1 cellular context compared by ENCODE assay signal in genomic region chr19:55228403-55229031, GRCh38.
TF ChIP-seq lines count a peak whose summit lies in the region.

Gene TMEM86B (minus strand): TSS chr19:55228763. CDS start chr19:55228741, 22 bp downstream.

TF ChIP-seq in HepG2, 621 proteins besides CTCF, POLR2A, EP300 and RAD21 (continued from another document and continues in another):
- TF ChIP-seq ZNF205 (CRISPR knock-in tag; IDR thresholded peaks at IDR 0.05): no peak
- TF ChIP-seq KAT8 (CRISPR knock-in tag; IDR thresholded peaks at IDR 0.05): no peak
- TF ChIP-seq, protein P1, sequence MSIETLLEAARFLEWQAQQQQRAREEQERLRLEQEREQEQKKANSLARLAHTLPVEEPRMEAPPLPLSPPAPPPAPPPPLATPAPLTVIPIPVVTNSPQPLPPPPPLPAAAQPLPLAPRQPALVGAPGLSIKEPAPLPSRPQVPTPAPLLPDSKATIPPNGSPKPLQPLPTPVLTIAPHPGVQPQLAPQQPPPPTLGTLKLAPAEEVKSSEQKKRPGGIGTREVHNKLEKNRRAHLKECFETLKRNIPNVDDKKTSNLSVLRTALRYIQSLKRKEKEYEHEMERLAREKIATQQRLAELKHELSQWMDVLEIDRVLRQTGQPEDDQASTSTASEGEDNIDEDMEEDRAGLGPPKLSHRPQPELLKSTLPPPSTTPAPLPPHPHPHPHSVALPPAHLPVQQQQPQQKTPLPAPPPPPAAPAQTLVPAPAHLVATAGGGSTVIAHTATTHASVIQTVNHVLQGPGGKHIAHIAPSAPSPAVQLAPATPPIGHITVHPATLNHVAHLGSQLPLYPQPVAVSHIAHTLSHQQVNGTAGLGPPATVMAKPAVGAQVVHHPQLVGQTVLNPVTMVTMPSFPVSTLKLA (IDR thresholded peaks at IDR 0.05): no peak
- TF ChIP-seq ZUFSP (CRISPR knock-in tag; IDR thresholded peaks at IDR 0.05; ENCODE audit: borderline replicate concordance): no peak
- no peak for TF ChIP-seq ZNF629 (CRISPR knock-in tag; conservative IDR thresholded peaks at IDR 0.05)
- peak; percentile 12; the same call in 1 of the 2 replicates for TF ChIP-seq SP4 (CRISPR knock-in tag; IDR thresholded peaks at IDR 0.05)
- no peak for TF ChIP-seq FOXA1 (IDR thresholded peaks at IDR 0.05)
- peak; percentile 54; the same call in 1 of the 2 replicates for TF ChIP-seq FOXA1 (CRISPR knock-in tag; IDR thresholded peaks at IDR 0.05)
- TF ChIP-seq E2F2 (CRISPR knock-in tag; IDR thresholded peaks at IDR 0.05; ENCODE audit: borderline replicate concordance): no peak
- TF ChIP-seq ZMYM2 (CRISPR knock-in tag; IDR thresholded peaks at IDR 0.05): no peak
- TF ChIP-seq, protein P2, sequence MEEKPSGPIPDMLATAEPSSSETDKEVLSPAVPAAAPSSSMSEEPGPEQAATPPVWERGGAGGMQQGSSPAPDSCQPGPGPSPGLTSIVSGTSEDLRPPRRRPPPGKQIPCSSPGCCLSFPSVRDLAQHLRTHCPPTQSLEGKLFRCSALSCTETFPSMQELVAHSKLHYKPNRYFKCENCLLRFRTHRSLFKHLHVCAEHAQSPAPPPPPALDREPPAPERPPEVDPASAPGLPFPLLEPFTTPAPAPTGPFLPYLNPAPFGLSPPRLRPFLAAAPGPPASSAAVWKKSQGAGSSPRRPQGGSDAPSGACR (CRISPR knock-in tag; IDR thresholded peaks at IDR 0.05): peak; percentile 85
- no peak for TF ChIP-seq ZFP36L2 (CRISPR knock-in tag; IDR thresholded peaks at IDR 0.05)
- TF ChIP-seq PBX2 (CRISPR knock-in tag; IDR thresholded peaks at IDR 0.05): no peak
- TF ChIP-seq PCBP2 (optimal IDR thresholded peaks at IDR 0.05; ENCODE audit: low read depth, low read length, poor library complexity, severe bottlenecking): no peak
- TF ChIP-seq THAP8 (CRISPR knock-in tag; IDR thresholded peaks at IDR 0.05; ENCODE audit: borderline replicate concordance): no peak
- no peak for TF ChIP-seq ZBTB8A (CRISPR knock-in tag; IDR thresholded peaks at IDR 0.05; ENCODE audit: borderline replicate concordance, low read depth)
- TF ChIP-seq, protein P3, sequence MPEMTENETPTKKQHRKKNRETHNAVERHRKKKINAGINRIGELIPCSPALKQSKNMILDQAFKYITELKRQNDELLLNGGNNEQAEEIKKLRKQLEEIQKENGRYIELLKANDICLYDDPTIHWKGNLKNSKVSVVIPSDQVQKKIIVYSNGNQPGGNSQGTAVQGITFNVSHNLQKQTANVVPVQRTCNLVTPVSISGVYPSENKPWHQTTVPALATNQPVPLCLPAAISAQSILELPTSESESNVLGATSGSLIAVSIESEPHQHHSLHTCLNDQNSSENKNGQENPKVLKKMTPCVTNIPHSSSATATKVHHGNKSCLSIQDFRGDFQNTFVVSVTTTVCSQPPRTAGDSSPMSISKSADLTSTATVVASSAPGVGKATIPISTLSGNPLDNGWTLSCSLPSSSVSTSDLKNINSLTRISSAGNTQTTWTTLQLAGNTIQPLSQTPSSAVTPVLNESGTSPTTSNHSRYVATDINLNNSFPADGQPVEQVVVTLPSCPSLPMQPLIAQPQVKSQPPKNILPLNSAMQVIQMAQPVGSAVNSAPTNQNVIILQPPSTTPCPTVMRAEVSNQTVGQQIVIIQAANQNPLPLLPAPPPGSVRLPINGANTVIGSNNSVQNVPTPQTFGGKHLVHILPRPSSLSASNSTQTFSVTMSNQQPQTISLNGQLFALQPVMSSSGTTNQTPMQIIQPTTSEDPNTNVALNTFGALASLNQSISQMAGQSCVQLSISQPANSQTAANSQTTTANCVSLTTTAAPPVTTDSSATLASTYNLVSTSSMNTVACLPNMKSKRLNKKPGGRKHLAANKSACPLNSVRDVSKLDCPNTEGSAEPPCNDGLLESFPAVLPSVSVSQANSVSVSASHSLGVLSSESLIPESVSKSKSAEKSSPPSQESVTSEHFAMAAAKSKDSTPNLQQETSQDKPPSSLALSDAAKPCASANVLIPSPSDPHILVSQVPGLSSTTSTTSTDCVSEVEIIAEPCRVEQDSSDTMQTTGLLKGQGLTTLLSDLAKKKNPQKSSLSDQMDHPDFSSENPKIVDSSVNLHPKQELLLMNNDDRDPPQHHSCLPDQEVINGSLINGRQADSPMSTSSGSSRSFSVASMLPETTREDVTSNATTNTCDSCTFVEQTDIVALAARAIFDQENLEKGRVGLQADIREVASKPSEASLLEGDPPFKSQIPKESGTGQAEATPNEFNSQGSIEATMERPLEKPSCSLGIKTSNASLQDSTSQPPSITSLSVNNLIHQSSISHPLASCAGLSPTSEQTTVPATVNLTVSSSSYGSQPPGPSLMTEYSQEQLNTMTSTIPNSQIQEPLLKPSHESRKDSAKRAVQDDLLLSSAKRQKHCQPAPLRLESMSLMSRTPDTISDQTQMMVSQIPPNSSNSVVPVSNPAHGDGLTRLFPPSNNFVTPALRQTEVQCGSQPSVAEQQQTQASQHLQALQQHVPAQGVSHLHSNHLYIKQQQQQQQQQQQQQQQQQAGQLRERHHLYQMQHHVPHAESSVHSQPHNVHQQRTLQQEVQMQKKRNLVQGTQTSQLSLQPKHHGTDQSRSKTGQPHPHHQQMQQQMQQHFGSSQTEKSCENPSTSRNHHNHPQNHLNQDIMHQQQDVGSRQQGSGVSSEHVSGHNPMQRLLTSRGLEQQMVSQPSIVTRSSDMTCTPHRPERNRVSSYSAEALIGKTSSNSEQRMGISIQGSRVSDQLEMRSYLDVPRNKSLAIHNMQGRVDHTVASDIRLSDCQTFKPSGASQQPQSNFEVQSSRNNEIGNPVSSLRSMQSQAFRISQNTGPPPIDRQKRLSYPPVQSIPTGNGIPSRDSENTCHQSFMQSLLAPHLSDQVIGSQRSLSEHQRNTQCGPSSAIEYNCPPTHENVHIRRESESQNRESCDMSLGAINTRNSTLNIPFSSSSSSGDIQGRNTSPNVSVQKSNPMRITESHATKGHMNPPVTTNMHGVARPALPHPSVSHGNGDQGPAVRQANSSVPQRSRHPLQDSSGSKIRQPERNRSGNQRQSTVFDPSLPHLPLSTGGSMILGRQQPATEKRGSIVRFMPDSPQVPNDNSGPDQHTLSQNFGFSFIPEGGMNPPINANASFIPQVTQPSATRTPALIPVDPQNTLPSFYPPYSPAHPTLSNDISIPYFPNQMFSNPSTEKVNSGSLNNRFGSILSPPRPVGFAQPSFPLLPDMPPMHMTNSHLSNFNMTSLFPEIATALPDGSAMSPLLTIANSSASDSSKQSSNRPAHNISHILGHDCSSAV (CRISPR knock-in tag; IDR thresholded peaks at IDR 0.05; ENCODE audit: borderline replicate concordance): no peak
- no peak for TF ChIP-seq ZNF407 (CRISPR knock-in tag; IDR thresholded peaks at IDR 0.05; ENCODE audit: not compliant biosample characterization)
- peak; percentile 72; the same call in 1 of the 2 replicates for TF ChIP-seq MTA1 (CRISPR knock-in tag; IDR thresholded peaks at IDR 0.05; ENCODE audit: borderline replicate concordance)
- TF ChIP-seq ZBTB4 (CRISPR knock-in tag; IDR thresholded peaks at IDR 0.05; ENCODE audit: borderline replicate concordance): no peak
- peak; percentile 44; the same call in 1 of the 2 replicates for TF ChIP-seq FOSL2 (CRISPR knock-in tag; IDR thresholded peaks at IDR 0.05)
- no peak for TF ChIP-seq ZNF577 (CRISPR knock-in tag; IDR thresholded peaks at IDR 0.05; ENCODE audit: borderline replicate concordance, low read depth)
- no peak for TF ChIP-seq ZNF33A (CRISPR knock-in tag; IDR thresholded peaks at IDR 0.05; ENCODE audit: borderline replicate concordance)
